ENCODE assay signal across 9 cellular contexts in genomic region chr3:31170932-31171670, GRCh38.
DNase-seq lines count a peak whose midpoint lies in the region; ATAC-seq, FAIRE-seq and TF ChIP-seq lines count a peak whose summit lies in the region.
"Had no signal": no experiment of that assay in that cellular context is flagged by ENCODE, and none has a peak within 500 bp of the region (broad histone marks: within the 10 kb centered on the region; RNA-seq: fewer than 3 reads in every experiment).

No MANE protein-coding gene starts in this region.

- no peaks in the 10 kb centered on the region for H3K9me1 ChIP-seq in keratinocyte (ENCODE audit: control insufficient read depth, extremely low read depth, insufficient read depth, low read length)

- peak in 1 of 4 donors; percentile 23 for TF ChIP-seq EP300 in upper lobe of left lung (IDR thresholded peaks at IDR 0.05)

- H3K4me3 ChIP-seq in keratinocyte (ENCODE audit: control insufficient read depth in 2 of 3, extremely low read depth in 1 of 3, insufficient read depth in 2 of 3, low read depth in 1 of 3, low read length in 3 of 3) = no peak overlapping the region
- no peak overlapping the region for H3K4me3 ChIP-seq in upper lobe of left lung
- H3K4me3 ChIP-seq: gastrocnemius medialis had no signal

- TF ChIP-seq POLR2A in upper lobe of left lung (IDR thresholded peaks at IDR 0.05) = no peak

- H3K27me3 ChIP-seq in keratinocyte (ENCODE audit: control insufficient read depth, extremely low read depth, insufficient read depth, low read length) = no peaks in the 10 kb centered on the region
- H3K27me3 ChIP-seq in upper lobe of left lung = no peaks in the 10 kb centered on the region
- H3K27me3 ChIP-seq: gastrocnemius medialis had no signal

- DNase-seq in H4 (ENCODE audit: low spot score) (peak; percentile 87), amniotic epithelial cell (ENCODE audit: low read depth) (peak; percentile 95), keratinocyte (ENCODE audit: low read depth, low spot score) (no peak), upper lobe of left lung (peak in 1 of 2 donors; percentile 47), caudate nucleus (lab: John Stamatoyannopoulos, UW) (no peak), NCI-H187 treated with DMSO at 0.1 percent for 48 hours (lab: John Stamatoyannopoulos, UW) (no peak), ureter (ENCODE audit: low spot score) (no peak)
- DNase-seq: activated naive CD8-positive, alpha-beta T cell treated with anti-CD3 and anti-CD28 coated beads, Interleukin-2, amount 10 ng/mL, durations not matched to agents 7 days and 5 days; gastrocnemius medialis had no signal

- 29 to 42% methylated on average over 2 of the region's 2 CpGs for WGBS in upper lobe of left lung, 2 donors

- H3K9me3 ChIP-seq in keratinocyte (ENCODE audit: control insufficient read depth, low read depth, low read length) (no peaks in the 10 kb centered on the region), upper lobe of left lung (no peaks in the 10 kb centered on the region)
- H3K9me3 ChIP-seq: gastrocnemius medialis had no signal

- no peaks in the 10 kb centered on the region for H4K20me1 ChIP-seq in keratinocyte (ENCODE audit: control insufficient read depth, extremely low read depth, insufficient read depth, low read length)

- TF ChIP-seq CTCF in keratinocyte (optimal IDR thresholded peaks at IDR 0.05 in 1 of 3, IDR thresholded peaks at IDR 0.05 in 1 of 3, conservative IDR thresholded peaks at IDR 0.05 in 1 of 3; ENCODE audit: extremely low read depth in 1 of 3, insufficient read depth in 2 of 3, low read length in 3 of 3) = no peak
- TF ChIP-seq CTCF in upper lobe of left lung (IDR thresholded peaks at IDR 0.05) = no peak

- FAIRE-seq in keratinocyte (lab: Jason Lieb, UNC) = peak; percentile 86

- dilution Hi-C loops in keratinocyte (cut with MboI; ENCODE audit: extremely low pct_ligation_motif_present, low sequenced_read_pairs) = no loop called here

- H3K27ac ChIP-seq in keratinocyte (ENCODE audit: control insufficient read depth, insufficient read depth, low read length) (no peak overlapping the region), upper lobe of left lung (peak overlapping the region in 2 of 4 donors; percentile 38 to 63), caudate nucleus (ENCODE audit: low read depth, low read length) (no peak overlapping the region)
- H3K27ac ChIP-seq: gastrocnemius medialis had no signal

- no peak overlapping the region for H3K4me2 ChIP-seq in keratinocyte (ENCODE audit: control insufficient read depth, extremely low read depth, insufficient read depth, low read depth, low read length)

- no peaks in the 10 kb centered on the region for H3K36me3 ChIP-seq in keratinocyte (ENCODE audit: control insufficient read depth in 2 of 2, extremely low read depth in 1 of 2, insufficient read depth in 2 of 2, low read length in 2 of 2)
- no peaks in the 10 kb centered on the region for H3K36me3 ChIP-seq in upper lobe of left lung
- H3K36me3 ChIP-seq: gastrocnemius medialis had no signal

- H3K9ac ChIP-seq in keratinocyte (ENCODE audit: control insufficient read depth, extremely low read depth, insufficient read depth, low read length) = no peak overlapping the region

- H2AFZ ChIP-seq in keratinocyte (ENCODE audit: control insufficient read depth, low read length) = peak overlapping the region; percentile 12

- ATAC-seq in upper lobe of left lung (ENCODE audit: low FRiP score in 2 of 2) = peak; percentile 80 to 83
- ATAC-seq: gastrocnemius medialis had no signal

- H3K79me2 ChIP-seq in keratinocyte (ENCODE audit: control insufficient read depth, insufficient read depth, low read length) = no peaks in the 10 kb centered on the region

- H3K4me1 ChIP-seq in keratinocyte (ENCODE audit: control insufficient read depth, extremely low read depth, insufficient read depth, low read length) (peaks cover 18% of the 10 kb centered on the region), upper lobe of left lung (peaks cover 0 to 24% (median 8%) of the 10 kb centered on the region in 4 donors)
- H3K4me1 ChIP-seq: gastrocnemius medialis had no signal

Comparison
In these comparisons a context has a peak if more than half of its experiments do, and no peak if none do; other contexts are left out.
1. DNase-seq: peak in H4 (single experiment) and amniotic epithelial cell (single experiment); none in keratinocyte (single experiment), caudate nucleus (0 of 61), NCI-H187 treated with DMSO at 0.1 percent for 48 hours (single experiment) and ureter (single experiment).